Comparison of ENCODE assay signal across 31 cellular contexts in genomic region chr11:45717526-45717925, GRCh38. TPM values are rescaled to one million over a fixed set of nuclear protein-coding genes. Genes with fewer than 3 reads are reported as not detected.
"Had no signal": no experiment of that assay in that cellular context is flagged by ENCODE, and none has a peak within 500 bp of the region (broad histone marks: within the 10 kb centered on the region; RNA-seq: fewer than 3 reads in every experiment).

No MANE protein-coding gene starts in this region.

- H3K27ac Mint-ChIP-seq: naive thymus-derived CD8-positive, alpha-beta T cell; natural killer cell; natural killer cell treated with Interleukin-12 subunit alpha and Interleukin-12 subunit beta and Interleukin-15 and Interleukin-18, amount 100 ng/mL, for 72 hours; nephron; nephron progenitor cell; neural progenitor cell; progenitor cell of endocrine pancreas had no signal

- H2AFZ ChIP-seq: neural progenitor cell, parathyroid adenoma had no signal

- H3K36me3 Mint-ChIP-seq: naive thymus-derived CD8-positive, alpha-beta T cell; natural killer cell; natural killer cell treated with Interleukin-12 subunit alpha and Interleukin-12 subunit beta and Interleukin-15 and Interleukin-18, amount 100 ng/mL, for 72 hours; neural progenitor cell had no signal

- ATAC-seq: naive thymus-derived CD8-positive, alpha-beta T cell; natural killer cell; natural killer cell treated with Interleukin-12 subunit alpha and Interleukin-12 subunit beta and Interleukin-15 and Interleukin-18, amount 100 ng/mL, for 72 hours; pancreas; psoas muscle; right cardiac atrium; right lobe of liver; sciatic nerve had no signal

- H3K36me3 ChIP-seq: neural progenitor cell, neutrophil, ovary, pancreas, prostate gland, right atrium auricular region, right lobe of liver, sigmoid colon, spleen had no signal

- H3K4me2 ChIP-seq: neural progenitor cell, smooth muscle cell had no signal

- H3K4me1 Mint-ChIP-seq: naive thymus-derived CD8-positive, alpha-beta T cell; natural killer cell; neural crest cell had no signal

- H3K9me3 Mint-ChIP-seq: naive thymus-derived CD8-positive, alpha-beta T cell; natural killer cell; natural killer cell treated with Interleukin-12 subunit alpha and Interleukin-12 subunit beta and Interleukin-15 and Interleukin-18, amount 100 ng/mL, for 72 hours; nephron; nephron progenitor cell; neural crest cell; neural progenitor cell had no signal

- DNase-seq: naive thymus-derived CD8-positive, alpha-beta T cell; natural killer cell; nephron progenitor cell; nucleus accumbens; occipital lobe; ovary; pancreas; posterior cingulate gyrus; psoas muscle; retina; right cardiac atrium; right lobe of liver; sigmoid colon; small intestine; spleen; stimulated activated CD4-positive, alpha-beta T cell treated with anti-CD3 and anti-CD28 coated beads, Interleukin-12 subunit alpha, Interleukin-12 subunit beta, amount 100 ng/mL, for 4 hours; stimulated activated CD4-positive, alpha-beta T cell treated with anti-CD3 and anti-CD28 coated beads, Interleukin-15, amount 100 ng/mL, for 24 hours; stimulated activated CD4-positive, alpha-beta T cell treated with anti-CD3 and anti-CD28 coated beads, Interleukin-1b, Interleukin-23, amount 100 ng/mL, for 48 hours; stimulated activated CD4-positive, alpha-beta T cell treated with anti-CD3 and anti-CD28 coated beads, Interleukin-2, amount 100 ng/mL, for 24 hours had no signal

- H3K4me1 ChIP-seq: neural progenitor cell, pancreas, parathyroid adenoma, prostate gland, psoas muscle, right atrium auricular region, right lobe of liver, sigmoid colon, spleen had no signal

- H3K27me3 ChIP-seq: ovary, pancreas, right atrium auricular region, right lobe of liver, sigmoid colon had no signal

- H3K4me3 ChIP-seq: neural progenitor cell, ovary, pancreas, prostate gland, psoas muscle, right atrium auricular region, right lobe of liver, sigmoid colon, skin epidermis, smooth muscle cell, spleen had no signal

- H3K4me3 Mint-ChIP-seq: naive thymus-derived CD8-positive, alpha-beta T cell; natural killer cell; natural killer cell treated with Interleukin-12 subunit alpha and Interleukin-12 subunit beta and Interleukin-15 and Interleukin-18, amount 100 ng/mL, for 72 hours; nephron; nephron progenitor cell; neural crest cell; neural progenitor cell had no signal

- H3K79me2 ChIP-seq: parathyroid adenoma had no signal

- H3K27ac ChIP-seq: neural progenitor cell, neutrophil, ovary, pancreas, parathyroid adenoma, prostate gland, psoas muscle, right atrium auricular region, right lobe of liver, sigmoid colon, skin epidermis, spleen had no signal

RNA-seq across cellular contexts. Expression of gene CHST1, which starts 52.1 kb away (rescaled TPM):
- total RNA-seq: naive thymus-derived CD8-positive, alpha-beta T cell; natural killer cell; natural killer cell treated with Interleukin-12 subunit alpha and Interleukin-12 subunit beta and Interleukin-15 and Interleukin-18, amount 100 ng/mL, for 72 hours had no signal
- polyA plus RNA-seq: naive thymus-derived CD8-positive, alpha-beta T cell had no signal
